In the genomic region with DNA sequence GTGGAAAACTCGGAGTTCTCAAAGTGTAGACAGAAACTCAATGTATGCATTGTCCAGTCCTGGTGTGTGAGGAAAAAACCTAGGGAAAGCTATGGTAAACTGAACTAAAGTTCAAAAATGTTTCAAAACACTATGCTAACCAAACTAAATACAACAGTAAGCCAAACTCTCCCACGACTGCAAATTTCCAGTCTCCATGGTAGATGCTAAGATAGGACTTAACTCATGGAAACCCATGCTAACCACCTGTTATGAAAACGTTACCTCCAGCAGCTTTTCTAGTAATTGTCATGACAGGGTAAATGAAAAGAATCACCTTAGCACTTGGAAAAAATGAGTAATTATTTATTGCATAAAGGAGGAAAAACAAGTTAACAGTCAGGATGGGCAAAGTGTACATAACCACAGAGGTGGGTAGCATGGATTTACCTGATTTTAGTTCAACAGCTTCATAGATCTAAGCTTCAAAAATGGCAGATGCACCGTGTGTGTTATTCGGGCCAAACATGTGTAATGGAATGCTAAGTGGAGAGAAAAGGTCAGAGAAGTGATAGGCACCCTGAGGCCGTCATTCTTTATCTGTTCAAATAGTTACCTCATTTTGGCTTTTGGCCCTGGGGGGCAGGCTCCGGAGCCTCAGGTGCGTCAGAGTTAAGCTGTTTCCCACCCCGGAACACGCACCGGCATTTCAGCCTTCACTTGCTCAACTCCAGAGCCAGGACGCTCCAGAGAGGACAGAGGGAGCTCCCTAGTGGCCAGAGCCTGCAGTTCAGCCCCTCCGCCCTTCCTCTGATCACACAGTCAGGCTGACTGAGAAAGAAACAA, we compare ENCODE assay signal across 1 cellular context.
TF ChIP-seq lines count a peak whose summit lies in the region.

No MANE protein-coding gene starts in this region.

TF ChIP-seq in HepG2, 621 proteins besides CTCF, POLR2A, EP300 and RAD21 (continued from another document and continues in another):
- TF ChIP-seq, protein P1, sequence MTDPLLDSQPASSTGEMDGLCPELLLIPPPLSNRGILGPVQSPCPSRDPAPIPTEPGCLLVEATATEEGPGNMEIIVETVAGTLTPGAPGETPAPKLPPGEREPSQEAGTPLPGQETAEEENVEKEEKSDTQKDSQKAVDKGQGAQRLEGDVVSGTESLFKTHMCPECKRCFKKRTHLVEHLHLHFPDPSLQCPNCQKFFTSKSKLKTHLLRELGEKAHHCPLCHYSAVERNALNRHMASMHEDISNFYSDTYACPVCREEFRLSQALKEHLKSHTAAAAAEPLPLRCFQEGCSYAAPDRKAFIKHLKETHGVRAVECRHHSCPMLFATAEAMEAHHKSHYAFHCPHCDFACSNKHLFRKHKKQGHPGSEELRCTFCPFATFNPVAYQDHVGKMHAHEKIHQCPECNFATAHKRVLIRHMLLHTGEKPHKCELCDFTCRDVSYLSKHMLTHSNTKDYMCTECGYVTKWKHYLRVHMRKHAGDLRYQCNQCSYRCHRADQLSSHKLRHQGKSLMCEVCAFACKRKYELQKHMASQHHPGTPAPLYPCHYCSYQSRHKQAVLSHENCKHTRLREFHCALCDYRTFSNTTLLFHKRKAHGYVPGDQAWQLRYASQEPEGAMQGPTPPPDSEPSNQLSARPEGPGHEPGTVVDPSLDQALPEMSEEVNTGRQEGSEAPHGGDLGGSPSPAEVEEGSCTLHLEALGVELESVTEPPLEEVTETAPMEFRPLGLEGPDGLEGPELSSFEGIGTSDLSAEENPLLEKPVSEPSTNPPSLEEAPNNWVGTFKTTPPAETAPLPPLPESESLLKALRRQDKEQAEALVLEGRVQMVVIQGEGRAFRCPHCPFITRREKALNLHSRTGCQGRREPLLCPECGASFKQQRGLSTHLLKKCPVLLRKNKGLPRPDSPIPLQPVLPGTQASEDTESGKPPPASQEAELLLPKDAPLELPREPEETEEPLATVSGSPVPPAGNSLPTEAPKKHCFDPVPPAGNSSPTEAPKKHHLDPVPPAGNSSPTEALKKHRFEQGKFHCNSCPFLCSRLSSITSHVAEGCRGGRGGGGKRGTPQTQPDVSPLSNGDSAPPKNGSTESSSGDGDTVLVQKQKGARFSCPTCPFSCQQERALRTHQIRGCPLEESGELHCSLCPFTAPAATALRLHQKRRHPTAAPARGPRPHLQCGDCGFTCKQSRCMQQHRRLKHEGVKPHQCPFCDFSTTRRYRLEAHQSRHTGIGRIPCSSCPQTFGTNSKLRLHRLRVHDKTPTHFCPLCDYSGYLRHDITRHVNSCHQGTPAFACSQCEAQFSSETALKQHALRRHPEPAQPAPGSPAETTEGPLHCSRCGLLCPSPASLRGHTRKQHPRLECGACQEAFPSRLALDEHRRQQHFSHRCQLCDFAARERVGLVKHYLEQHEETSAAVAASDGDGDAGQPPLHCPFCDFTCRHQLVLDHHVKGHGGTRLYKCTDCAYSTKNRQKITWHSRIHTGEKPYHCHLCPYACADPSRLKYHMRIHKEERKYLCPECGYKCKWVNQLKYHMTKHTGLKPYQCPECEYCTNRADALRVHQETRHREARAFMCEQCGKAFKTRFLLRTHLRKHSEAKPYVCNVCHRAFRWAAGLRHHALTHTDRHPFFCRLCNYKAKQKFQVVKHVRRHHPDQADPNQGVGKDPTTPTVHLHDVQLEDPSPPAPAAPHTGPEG (CRISPR knock-in tag; IDR thresholded peaks at IDR 0.05): no peak
- TF ChIP-seq, protein P2, sequence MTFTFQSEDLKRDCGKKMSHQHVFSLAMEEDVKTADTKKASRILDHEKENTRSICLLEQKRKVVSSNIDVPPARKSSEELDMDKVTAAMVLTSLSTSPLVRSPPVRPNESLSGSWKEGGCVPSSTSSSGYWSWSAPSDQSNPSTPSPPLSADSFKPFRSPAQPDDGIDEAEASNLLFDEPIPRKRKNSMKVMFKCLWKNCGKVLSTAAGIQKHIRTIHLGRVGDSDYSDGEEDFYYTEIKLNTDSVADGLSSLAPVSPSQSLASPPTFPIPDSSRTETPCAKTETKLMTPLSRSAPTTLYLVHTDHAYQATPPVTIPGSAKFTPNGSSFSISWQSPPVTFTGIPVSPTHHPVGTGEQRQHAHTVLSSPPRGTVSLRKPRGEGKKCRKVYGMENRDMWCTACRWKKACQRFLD (CRISPR knock-in tag; IDR thresholded peaks at IDR 0.05; ENCODE audit: borderline replicate concordance): peak; percentile 66; the same call in 1 of the 2 replicates
- peak; percentile 91 for TF ChIP-seq ZNF292 (CRISPR knock-in tag; IDR thresholded peaks at IDR 0.05; ENCODE audit: borderline replicate concordance, low read depth)
- TF ChIP-seq ZNF7 (CRISPR knock-in tag; IDR thresholded peaks at IDR 0.05): no peak; the same call in 1 of the 2 replicates
- TF ChIP-seq SRSF4 (IDR thresholded peaks at IDR 0.05; ENCODE audit: low read depth, low read length, poor library complexity, severe bottlenecking): no peak
- TF ChIP-seq PITX1 (CRISPR knock-in tag; IDR thresholded peaks at IDR 0.05): peak; percentile 62
- peak; percentile 97 for TF ChIP-seq ZNF605 (CRISPR knock-in tag; IDR thresholded peaks at IDR 0.05)
- no peak for TF ChIP-seq ZNF260 (CRISPR knock-in tag; IDR thresholded peaks at IDR 0.05; ENCODE audit: borderline replicate concordance, low read depth)
- no peak for TF ChIP-seq ZNF816 (CRISPR knock-in tag; IDR thresholded peaks at IDR 0.05; ENCODE audit: borderline replicate concordance)
- TF ChIP-seq JARID2 (CRISPR knock-in tag; IDR thresholded peaks at IDR 0.05; ENCODE audit: insufficient replicate concordance): peak; percentile 61
- TF ChIP-seq ZNF350 (CRISPR knock-in tag; IDR thresholded peaks at IDR 0.05; ENCODE audit: borderline replicate concordance, low read depth): peak; percentile 93; the same call in 1 of the 2 replicates
- TF ChIP-seq, protein P3, sequence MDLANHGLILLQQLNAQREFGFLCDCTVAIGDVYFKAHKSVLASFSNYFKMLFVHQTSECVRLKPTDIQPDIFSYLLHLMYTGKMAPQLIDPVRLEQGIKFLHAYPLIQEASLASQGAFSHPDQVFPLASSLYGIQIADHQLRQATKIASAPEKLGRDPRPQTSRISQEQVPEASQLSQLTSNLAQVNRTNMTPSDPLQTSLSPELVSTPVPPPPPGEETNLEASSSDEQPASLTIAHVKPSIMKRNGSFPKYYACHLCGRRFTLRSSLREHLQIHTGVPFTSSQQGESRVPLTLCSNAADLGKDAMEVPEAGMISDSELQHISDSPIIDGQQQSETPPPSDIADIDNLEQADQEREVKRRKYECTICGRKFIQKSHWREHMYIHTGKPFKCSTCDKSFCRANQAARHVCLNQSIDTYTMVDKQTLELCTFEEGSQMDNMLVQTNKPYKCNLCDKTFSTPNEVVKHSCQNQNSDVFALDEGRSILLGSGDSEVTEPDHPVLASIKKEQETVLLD (CRISPR knock-in tag; IDR thresholded peaks at IDR 0.05; ENCODE audit: low read depth): no peak
- no peak for TF ChIP-seq CCAR2 (optimal IDR thresholded peaks at IDR 0.05; ENCODE audit: low read depth, low read length)
- TF ChIP-seq JUN (CRISPR knock-in tag; IDR thresholded peaks at IDR 0.05): peak; percentile 54; the same call in 1 of the 2 replicates
- TF ChIP-seq, protein P4, sequence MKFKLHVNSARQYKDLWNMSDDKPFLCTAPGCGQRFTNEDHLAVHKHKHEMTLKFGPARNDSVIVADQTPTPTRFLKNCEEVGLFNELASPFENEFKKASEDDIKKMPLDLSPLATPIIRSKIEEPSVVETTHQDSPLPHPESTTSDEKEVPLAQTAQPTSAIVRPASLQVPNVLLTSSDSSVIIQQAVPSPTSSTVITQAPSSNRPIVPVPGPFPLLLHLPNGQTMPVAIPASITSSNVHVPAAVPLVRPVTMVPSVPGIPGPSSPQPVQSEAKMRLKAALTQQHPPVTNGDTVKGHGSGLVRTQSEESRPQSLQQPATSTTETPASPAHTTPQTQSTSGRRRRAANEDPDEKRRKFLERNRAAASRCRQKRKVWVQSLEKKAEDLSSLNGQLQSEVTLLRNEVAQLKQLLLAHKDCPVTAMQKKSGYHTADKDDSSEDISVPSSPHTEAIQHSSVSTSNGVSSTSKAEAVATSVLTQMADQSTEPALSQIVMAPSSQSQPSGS (CRISPR knock-in tag; IDR thresholded peaks at IDR 0.05): peak; percentile 61; the same call in 1 of the 2 replicates
- TF ChIP-seq ZNF20 (CRISPR knock-in tag; IDR thresholded peaks at IDR 0.05): no peak
- peak; percentile 85 for TF ChIP-seq ZBTB7B (CRISPR knock-in tag; IDR thresholded peaks at IDR 0.05)
- TF ChIP-seq ZNF354B (CRISPR knock-in tag; IDR thresholded peaks at IDR 0.05): no peak
- peak; percentile 86; the same call in 1 of the 2 replicates for TF ChIP-seq ZNF556 (CRISPR knock-in tag; IDR thresholded peaks at IDR 0.05; ENCODE audit: borderline replicate concordance)
- peak; percentile 62; the same call in 1 of the 2 replicates for TF ChIP-seq ZNF264 (CRISPR knock-in tag; IDR thresholded peaks at IDR 0.05)
- TF ChIP-seq, protein P5, sequence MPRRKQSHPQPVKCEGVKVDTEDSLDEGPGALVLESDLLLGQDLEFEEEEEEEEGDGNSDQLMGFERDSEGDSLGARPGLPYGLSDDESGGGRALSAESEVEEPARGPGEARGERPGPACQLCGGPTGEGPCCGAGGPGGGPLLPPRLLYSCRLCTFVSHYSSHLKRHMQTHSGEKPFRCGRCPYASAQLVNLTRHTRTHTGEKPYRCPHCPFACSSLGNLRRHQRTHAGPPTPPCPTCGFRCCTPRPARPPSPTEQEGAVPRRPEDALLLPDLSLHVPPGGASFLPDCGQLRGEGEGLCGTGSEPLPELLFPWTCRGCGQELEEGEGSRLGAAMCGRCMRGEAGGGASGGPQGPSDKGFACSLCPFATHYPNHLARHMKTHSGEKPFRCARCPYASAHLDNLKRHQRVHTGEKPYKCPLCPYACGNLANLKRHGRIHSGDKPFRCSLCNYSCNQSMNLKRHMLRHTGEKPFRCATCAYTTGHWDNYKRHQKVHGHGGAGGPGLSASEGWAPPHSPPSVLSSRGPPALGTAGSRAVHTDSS (CRISPR knock-in tag; conservative IDR thresholded peaks at IDR 0.05): no peak
- TF ChIP-seq ZNF251 (CRISPR knock-in tag; IDR thresholded peaks at IDR 0.05): no peak
- TF ChIP-seq, protein P6, sequence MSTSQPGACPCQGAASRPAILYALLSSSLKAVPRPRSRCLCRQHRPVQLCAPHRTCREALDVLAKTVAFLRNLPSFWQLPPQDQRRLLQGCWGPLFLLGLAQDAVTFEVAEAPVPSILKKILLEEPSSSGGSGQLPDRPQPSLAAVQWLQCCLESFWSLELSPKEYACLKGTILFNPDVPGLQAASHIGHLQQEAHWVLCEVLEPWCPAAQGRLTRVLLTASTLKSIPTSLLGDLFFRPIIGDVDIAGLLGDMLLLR (CRISPR knock-in tag; IDR thresholded peaks at IDR 0.05): no peak; the same call in 1 of the 2 replicates
- TF ChIP-seq, protein P7, sequence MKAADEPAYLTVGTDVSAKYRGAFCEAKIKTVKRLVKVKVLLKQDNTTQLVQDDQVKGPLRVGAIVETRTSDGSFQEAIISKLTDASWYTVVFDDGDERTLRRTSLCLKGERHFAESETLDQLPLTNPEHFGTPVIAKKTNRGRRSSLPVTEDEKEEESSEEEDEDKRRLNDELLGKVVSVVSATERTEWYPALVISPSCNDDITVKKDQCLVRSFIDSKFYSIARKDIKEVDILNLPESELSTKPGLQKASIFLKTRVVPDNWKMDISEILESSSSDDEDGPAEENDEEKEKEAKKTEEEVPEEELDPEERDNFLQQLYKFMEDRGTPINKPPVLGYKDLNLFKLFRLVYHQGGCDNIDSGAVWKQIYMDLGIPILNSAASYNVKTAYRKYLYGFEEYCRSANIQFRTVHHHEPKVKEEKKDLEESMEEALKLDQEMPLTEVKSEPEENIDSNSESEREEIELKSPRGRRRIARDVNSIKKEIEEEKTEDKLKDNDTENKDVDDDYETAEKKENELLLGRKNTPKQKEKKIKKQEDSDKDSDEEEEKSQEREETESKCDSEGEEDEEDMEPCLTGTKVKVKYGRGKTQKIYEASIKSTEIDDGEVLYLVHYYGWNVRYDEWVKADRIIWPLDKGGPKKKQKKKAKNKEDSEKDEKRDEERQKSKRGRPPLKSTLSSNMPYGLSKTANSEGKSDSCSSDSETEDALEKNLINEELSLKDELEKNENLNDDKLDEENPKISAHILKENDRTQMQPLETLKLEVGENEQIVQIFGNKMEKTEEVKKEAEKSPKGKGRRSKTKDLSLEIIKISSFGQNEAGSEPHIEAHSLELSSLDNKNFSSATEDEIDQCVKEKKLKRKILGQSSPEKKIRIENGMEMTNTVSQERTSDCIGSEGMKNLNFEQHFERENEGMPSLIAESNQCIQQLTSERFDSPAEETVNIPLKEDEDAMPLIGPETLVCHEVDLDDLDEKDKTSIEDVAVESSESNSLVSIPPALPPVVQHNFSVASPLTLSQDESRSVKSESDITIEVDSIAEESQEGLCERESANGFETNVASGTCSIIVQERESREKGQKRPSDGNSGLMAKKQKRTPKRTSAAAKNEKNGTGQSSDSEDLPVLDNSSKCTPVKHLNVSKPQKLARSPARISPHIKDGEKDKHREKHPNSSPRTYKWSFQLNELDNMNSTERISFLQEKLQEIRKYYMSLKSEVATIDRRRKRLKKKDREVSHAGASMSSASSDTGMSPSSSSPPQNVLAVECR (CRISPR knock-in tag; IDR thresholded peaks at IDR 0.05; ENCODE audit: borderline replicate concordance): peak; percentile 70; the same call in 1 of the 2 replicates
- TF ChIP-seq PRMT3 (CRISPR knock-in tag; IDR thresholded peaks at IDR 0.05; ENCODE audit: borderline replicate concordance, low read depth): no peak
- peak; percentile 18; the same call in 1 of the 3 replicates for TF ChIP-seq MXI1 (IDR thresholded peaks at IDR 0.05; ENCODE audit: borderline replicate concordance, low read depth, low read length)
- TF ChIP-seq HHEX (CRISPR knock-in tag; IDR thresholded peaks at IDR 0.05): no peak
- TF ChIP-seq ZNF329 (CRISPR knock-in tag; IDR thresholded peaks at IDR 0.05; ENCODE audit: low read depth): no peak
- peak; percentile 52; the same call in 1 of the 2 replicates for TF ChIP-seq CHD4 (IDR thresholded peaks at IDR 0.05; ENCODE audit: borderline replicate concordance, low read length)
- TF ChIP-seq TOE1 (CRISPR knock-in tag; IDR thresholded peaks at IDR 0.05): no peak
- no peak for TF ChIP-seq ZNF468 (CRISPR knock-in tag; IDR thresholded peaks at IDR 0.05)
